8 cellular contexts compared by ENCODE assay signal in the genomic region with DNA sequence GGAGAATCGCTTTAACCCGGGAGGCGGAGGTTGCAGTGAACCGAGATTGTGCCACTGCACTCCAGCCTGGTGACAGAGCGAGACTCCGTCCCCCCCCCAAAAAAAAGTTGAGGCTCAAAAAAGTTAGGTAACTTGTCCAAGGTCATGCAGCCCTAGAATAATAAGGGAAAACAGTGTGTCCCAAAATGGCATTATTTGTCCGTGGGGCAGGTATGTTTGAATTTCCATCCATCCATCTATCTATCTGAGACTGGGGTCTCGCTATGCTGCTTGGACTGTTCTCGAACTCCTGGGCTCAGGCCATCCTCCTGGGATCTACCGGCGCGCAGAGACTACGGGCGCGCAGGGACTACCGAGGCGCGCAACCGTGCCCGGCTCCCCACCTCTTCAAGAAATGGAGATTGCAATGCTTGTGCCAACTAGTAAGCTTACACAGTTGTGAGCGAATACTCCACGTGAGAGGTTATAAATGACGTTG. TPM values are rescaled to one million over a fixed set of nuclear protein-coding genes. Genes with fewer than 3 reads are reported as not detected.
DNase-seq lines count a peak whose midpoint lies in the region; ATAC-seq and TF ChIP-seq lines count a peak whose summit lies in the region.

No MANE protein-coding gene starts in this region.

- DNase-seq in GM23248 (no peak), T-helper 17 cell (no peak), CD1c-positive myeloid dendritic cell (ENCODE audit: extremely low spot score) (no peak)
- DNase-seq in activated CD8-positive, alpha-beta memory T cell treated with anti-CD3 and anti-CD28 coated beads for 24 hours = no peak

- no peaks in the 10 kb centered on the region for H3K36me3 Mint-ChIP-seq in T-helper 17 cell (ENCODE audit: low read depth)

- peak overlapping the region; percentile 86 for H3K9ac ChIP-seq in GM23248
- peak overlapping the region; percentile 92 to 96 (median 95) for H3K9ac ChIP-seq in skeletal muscle tissue (ENCODE audit: low read depth in 1 of 3, low read length in 3 of 3)

- peak overlapping the region; percentile 98 for H2AFZ ChIP-seq in GM23248

- H3K4me3 Mint-ChIP-seq in T-helper 17 cell = peak overlapping the region; percentile 92

- no peaks in the 10 kb centered on the region for H3K9me3 ChIP-seq in GM23248 (ENCODE audit: low read depth)
- H3K9me3 ChIP-seq in T-helper 17 cell (ENCODE audit: control insufficient read depth, low read length, poor library complexity, severe bottlenecking) = no peaks in the 10 kb centered on the region
- H3K9me3 ChIP-seq in gastroesophageal sphincter = no peaks in the 10 kb centered on the region
- no peaks in the 10 kb centered on the region for H3K9me3 ChIP-seq in skeletal muscle tissue (ENCODE audit: control insufficient read depth in 3 of 3, low read length in 3 of 3)

- TF ChIP-seq EP300 in gastroesophageal sphincter (IDR thresholded peaks at IDR 0.05) = no peak

- ATAC-seq in T-helper 17 cell (no peak), gastroesophageal sphincter (no peak), GM18502 (IDR thresholded peaks at IDR 0.05; ENCODE audit: poor library complexity, unreplicated experiment) (no peak), HG03280 (IDR thresholded peaks at IDR 0.05; ENCODE audit: unreplicated experiment) (no peak)

- peaks cover 41% of the 10 kb centered on the region for H3K79me2 ChIP-seq in GM23248 (ENCODE audit: insufficient read depth)

- no peaks in the 10 kb centered on the region for H3K9me2 ChIP-seq in GM23248 (ENCODE audit: insufficient read depth)

- peaks cover 13% of the 10 kb centered on the region for H3K4me1 Mint-ChIP-seq in T-helper 17 cell

- WGBS in GM23248 (ENCODE audit: low coverage in 1 of 2, low lambda C conversion rate in 2 of 2, missing lambda C conversion rate in 2 of 2), 2 experiments = 24 to 27% methylated on average over 22 to 23 of the region's 23 CpGs
- WGBS in gastroesophageal sphincter (ENCODE audit: low coverage in 1 of 2), 2 donors = 3 to 31% methylated on average over 7 to 15 of the region's 23 CpGs

- H3K27me3 Mint-ChIP-seq in T-helper 17 cell = no peaks in the 10 kb centered on the region

- peak overlapping the region; percentile 93 for H3K4me3 ChIP-seq in GM23248
- H3K4me3 ChIP-seq in gastroesophageal sphincter = peak overlapping the region; percentile 66 to 81
- H3K4me3 ChIP-seq in skeletal muscle tissue (ENCODE audit: low read length in 3 of 3) = peak overlapping the region; percentile 96 to 100 (median 98)

- peak overlapping the region; percentile 95 for H3K27ac Mint-ChIP-seq in T-helper 17 cell

- H3K4me2 ChIP-seq in GM23248 (ENCODE audit: unreplicated experiment) = peak overlapping the region; percentile 95

- H3K36me3 ChIP-seq in GM23248 (ENCODE audit: low read depth) (no peaks in the 10 kb centered on the region), gastroesophageal sphincter (peaks cover 0 to 10% of the 10 kb centered on the region in 2 donors), skeletal muscle tissue (ENCODE audit: control insufficient read depth in 3 of 3, insufficient read depth in 3 of 3, low read length in 3 of 3) (peaks cover 0 to 3% (median 1%) of the 10 kb centered on the region in 3 donors)

- in situ Hi-C loops in GM23248 (cut with MboI) = no loop called here

- H3K4me1 ChIP-seq in GM23248 (ENCODE audit: insufficient read depth) = peaks cover 6% of the 10 kb centered on the region; the same call in 1 of the 2 replicates
- H3K4me1 ChIP-seq in gastroesophageal sphincter = peaks cover 0 to 23% (median 15%) of the 10 kb centered on the region in 3 donors
- peaks cover 13 to 21% (median 13%) of the 10 kb centered on the region in 3 donors for H3K4me1 ChIP-seq in skeletal muscle tissue (ENCODE audit: control insufficient read depth in 3 of 3, insufficient read depth in 3 of 3, low read length in 3 of 3)

- TF ChIP-seq POLR2A in gastroesophageal sphincter (IDR thresholded peaks at IDR 0.05) = no peak

- H3F3A ChIP-seq in GM23248 (ENCODE audit: insufficient read depth) = no peaks in the 10 kb centered on the region; the same call in 1 of the 2 replicates

- no peak for TF ChIP-seq CTCF in gastroesophageal sphincter (IDR thresholded peaks at IDR 0.05)

- H3K27me3 ChIP-seq in GM23248 (replicated peaks; ENCODE audit: insufficient read depth) (no peaks in the 10 kb centered on the region), gastroesophageal sphincter (no peaks in the 10 kb centered on the region), skeletal muscle tissue (ENCODE audit: control insufficient read depth in 3 of 3, insufficient read depth in 3 of 3, low read length in 3 of 3) (no peaks in the 10 kb centered on the region)

- H4K20me1 ChIP-seq in GM23248 (ENCODE audit: insufficient read depth) = no peaks in the 10 kb centered on the region

- H3K27ac ChIP-seq in GM23248 (peak overlapping the region; percentile 72), gastroesophageal sphincter (peak overlapping the region; percentile 54 to 91 (median 90)), skeletal muscle tissue (ENCODE audit: low read depth, low read length) (peak overlapping the region; percentile 70)

RNA-seq across cellular contexts. Expression of a gene that starts 0.4 kb away (rescaled TPM):
- 18.2 and 21.3 TPM in 2 replicates for total RNA-seq in GM23248 (2014; rRNA removed; shearing (Covaris generic))
- polyA plus RNA-seq in GM23248 (2016; fragmentation: Nextera tagmentation; extraction: Ambion mirVana) = 20.0 and 21.0 TPM in 2 replicates
- 10 to 100 TPM; 51.0 to 70.7 TPM for total RNA-seq in T-helper 17 cell
- total RNA-seq in gastroesophageal sphincter = 10 to 100 TPM in 3 of 4 donors, 1 to 10 TPM in 1; 7.1 to 19.4 (median 10.2) TPM
- total RNA-seq in skeletal muscle tissue = 8.9 TPM

RNA-seq across cellular contexts. Expression of a gene that starts 28.4 kb away (rescaled TPM):
- total RNA-seq in GM23248 (2014; rRNA removed; shearing (Covaris generic)) = 0.51 and 0.76 TPM in 2 replicates
- polyA plus RNA-seq in GM23248 (2016; fragmentation: Nextera tagmentation; extraction: Ambion mirVana) = 0.66 and 1.4 TPM in 2 replicates
- total RNA-seq in T-helper 17 cell (under 1 TPM; 0.25 to 0.89 TPM), gastroesophageal sphincter (under 1 TPM in 1 of 4 donors, not detected in 3; 0.54 TPM), skeletal muscle tissue (1.6 TPM)

RNA-seq across cellular contexts. Expression of a gene that starts 50.4 kb away (rescaled TPM):
- 17.7 and 32.9 TPM in 2 replicates for total RNA-seq in GM23248 (2014; rRNA removed; shearing (Covaris generic))
- 12.7 and 16.0 TPM in 2 replicates for polyA plus RNA-seq in GM23248 (2016; fragmentation: Nextera tagmentation; extraction: Ambion mirVana)
- total RNA-seq in T-helper 17 cell = 10 to 100 TPM; 33.2 to 36.3 TPM
- total RNA-seq in gastroesophageal sphincter = 10 to 100 TPM; 20.1 to 36.0 (median 27.8) TPM
- 7.8 TPM for total RNA-seq in skeletal muscle tissue

RNA-seq across cellular contexts. Expression of a gene that starts 57.5 kb away (rescaled TPM):
- total RNA-seq in GM23248 (2014; rRNA removed; shearing (Covaris generic)) = 10.7 TPM in 2 replicates
- polyA plus RNA-seq in GM23248 (2016; fragmentation: Nextera tagmentation; extraction: Ambion mirVana) = 4.1 and 4.6 TPM in 2 replicates
- 10 to 100 TPM; 22.5 to 24.0 TPM for total RNA-seq in T-helper 17 cell
- 10 to 100 TPM; 11.7 to 22.1 (median 18.4) TPM for total RNA-seq in gastroesophageal sphincter
- total RNA-seq in skeletal muscle tissue = 6.3 TPM
